Comparison of ENCODE assay signal across 1 cellular context in the genomic region with DNA sequence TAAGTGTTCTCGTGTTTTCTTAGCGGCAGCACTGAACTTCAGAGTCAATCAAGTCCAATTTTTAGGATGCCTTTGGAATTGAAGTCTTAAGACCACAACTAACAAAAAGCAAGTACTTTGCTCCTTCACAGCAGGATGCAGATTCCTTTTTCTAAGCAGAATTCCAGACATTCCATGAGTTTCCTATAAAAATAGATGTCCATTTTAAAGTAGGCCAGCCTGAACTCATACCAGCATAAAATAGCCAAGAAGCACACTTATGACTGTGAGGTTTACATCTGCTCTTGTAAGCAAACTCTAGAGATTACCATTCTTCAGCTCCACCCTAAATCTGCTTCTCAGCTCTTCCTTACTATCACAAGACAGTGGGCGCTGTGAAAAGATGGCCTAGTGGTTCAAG.
TF ChIP-seq lines count a peak whose summit lies in the region.

No MANE protein-coding gene starts in this region.

TF ChIP-seq in H1, 55 proteins besides CTCF, POLR2A, EP300 and RAD21:
- TF ChIP-seq HDAC2 (IDR thresholded peaks at IDR 0.05; ENCODE audit: borderline replicate concordance in 1 of 2, low read depth in 2 of 2, low read length in 2 of 2) = no peak; a peak in 1 of 4 replicates
- TF ChIP-seq TEAD4 (IDR thresholded peaks at IDR 0.05; ENCODE audit: low read depth, low read length) = peak; percentile 94
